ENCODE assay signal across 24 cellular contexts in the genomic region with DNA sequence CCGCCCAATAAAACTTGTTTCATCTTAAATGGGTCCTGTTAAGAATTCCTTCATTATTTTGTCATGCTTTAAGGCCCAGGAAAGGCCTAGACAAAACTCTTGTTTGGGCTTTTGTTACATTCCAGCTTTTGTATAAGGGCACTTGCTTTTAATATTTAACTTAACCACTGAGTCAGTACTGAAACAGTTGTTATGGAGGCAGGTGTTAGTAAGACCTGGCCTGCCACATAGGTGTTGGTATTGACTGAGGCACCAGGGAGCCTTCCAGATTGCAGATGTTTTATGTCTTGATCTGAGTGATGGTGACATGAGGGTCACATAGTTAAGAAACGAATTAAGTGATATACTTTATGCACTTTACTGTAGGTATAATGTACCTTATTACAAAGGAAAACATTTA.
DNase-seq lines count a peak whose midpoint lies in the region; ATAC-seq and TF ChIP-seq lines count a peak whose summit lies in the region.
"Had no signal": no experiment of that assay in that cellular context is flagged by ENCODE, and none has a peak within 500 bp of the region (broad histone marks: within the 10 kb centered on the region; RNA-seq: fewer than 3 reads in every experiment).

No MANE protein-coding gene starts in this region.

- H3K4me1 Mint-ChIP-seq in activated naive CD4-positive, alpha-beta T cell treated with anti-CD3 and anti-CD28 coated beads for 36 hours (ENCODE audit: low read depth), result peaks cover 33% of the 10 kb centered on the region
- H3K4me1 Mint-ChIP-seq in activated naive CD4-positive, alpha-beta T cell treated with anti-CD3 and anti-CD28 coated beads, Interleukin-2, amount 10 ng/mL, durations not matched to agents 7 days and 5 days, result peaks cover 19% of the 10 kb centered on the region
- H3K4me1 Mint-ChIP-seq: brain had no signal

- CTCF ChIA-PET in activated naive CD4-positive, alpha-beta T cell treated with anti-CD3 and anti-CD28 coated beads for 36 hours (lab: Charles Lee), result interaction anchor here (2.0 to 4.0 kb wide), 2 partner anchors 12 to 17 kb away, joined by 4 to 14 read pairs; no protein-coding TSS in a partner anchor
- CTCF ChIA-PET in activated naive CD4-positive, alpha-beta T cell treated with anti-CD3 and anti-CD28 coated beads, Interleukin-2, amount 10 ng/mL, durations not matched to agents 7 days and 5 days (lab: Charles Lee), result interaction anchor here (1.6 kb wide), 1 partner anchor 12 kb away, joined by 3 read pairs; no protein-coding TSS in a partner anchor

- DNase-seq in activated naive CD4-positive, alpha-beta T cell treated with anti-CD3 and anti-CD28 coated beads for 36 hours, result peak; percentile 43
- no peak for DNase-seq in activated naive CD4-positive, alpha-beta T cell treated with anti-CD3 and anti-CD28 coated beads, Interleukin-2, amount 10 ng/mL, durations not matched to agents 7 days and 5 days
- DNase-seq in hepatocyte (ENCODE audit: low spot score) (no peak), renal cortical epithelial cell (ENCODE audit: low read depth) (peak; percentile 93), anterior cingulate cortex (lab: John Stamatoyannopoulos, UW) (no peak)
- DNase-seq: activated CD4-positive, alpha-beta T cell treated with anti-CD3 and anti-CD28 coated beads for 4 hours; activated CD8-positive, alpha-beta memory T cell treated with anti-CD3 and anti-CD28 coated beads, Interleukin-2, amount 10 ng/mL, durations not matched to agents 7 days and 5 days; effector memory CD8-positive, alpha-beta T cell; H7; left cardiac atrium; NCI-H187 treated with DMSO at 0.1 percent for 48 hours; PC-3; right lobe of liver; SJCRH30; T-helper 1 cell; trophoblast cell had no signal

- 33% methylated on average over 2 of the region's 2 CpGs for WGBS in hepatocyte (ENCODE audit: low lambda C conversion rate, missing lambda C conversion rate)

- H3K27me3 ChIP-seq in hepatocyte, result no peaks in the 10 kb centered on the region
- H3K27me3 ChIP-seq: BLaER1 treated with 17β-estradiol and CSF1 and Interleukin-3, amounts not matched to agents 10 nM and 100 nM; gastroesophageal sphincter; right lobe of liver; SJCRH30 had no signal

- H3K36me3 Mint-ChIP-seq in activated naive CD4-positive, alpha-beta T cell treated with anti-CD3 and anti-CD28 coated beads for 36 hours (ENCODE audit: low read depth), result no peaks in the 10 kb centered on the region
- no peaks in the 10 kb centered on the region for H3K36me3 Mint-ChIP-seq in activated naive CD4-positive, alpha-beta T cell treated with anti-CD3 and anti-CD28 coated beads, Interleukin-2, amount 10 ng/mL, durations not matched to agents 7 days and 5 days
- H3K36me3 Mint-ChIP-seq: brain; natural killer cell treated with Interleukin-12 subunit alpha and Interleukin-12 subunit beta and Interleukin-15 and Interleukin-18, amount 100 ng/mL, for 72 hours had no signal

- intact Hi-C loops in activated naive CD4-positive, alpha-beta T cell treated with anti-CD3 and anti-CD28 coated beads for 36 hours (cut with micrococcal nuclease), result no loop called here

- peak overlapping the region; percentile 23 for H3K27ac ChIP-seq in hepatocyte
- H3K27ac ChIP-seq: BLaER1 treated with 17β-estradiol and CSF1 and Interleukin-3, amounts not matched to agents 10 nM and 100 nM; gastroesophageal sphincter; parathyroid adenoma; right lobe of liver; SJCRH30 had no signal

- no peak overlapping the region for H3K4me3 ChIP-seq in hepatocyte
- H3K4me3 ChIP-seq: BLaER1 treated with 17β-estradiol and CSF1 and Interleukin-3, amounts not matched to agents 10 nM and 100 nM; gastroesophageal sphincter; right lobe of liver; SJCRH30 had no signal

- no peak overlapping the region for H3K4me2 ChIP-seq in hepatocyte
- H3K4me2 ChIP-seq: BLaER1 treated with 17β-estradiol and CSF1 and Interleukin-3, amounts not matched to agents 10 nM and 100 nM had no signal

- H3K36me3 ChIP-seq in hepatocyte (replicated peaks; ENCODE audit: insufficient read depth, low read depth), result no peaks in the 10 kb centered on the region
- H3K36me3 ChIP-seq: BLaER1 treated with 17β-estradiol and CSF1 and Interleukin-3, amounts not matched to agents 10 nM and 100 nM; gastroesophageal sphincter; right lobe of liver; SJCRH30 had no signal

- H3K4me3 Mint-ChIP-seq in activated naive CD4-positive, alpha-beta T cell treated with anti-CD3 and anti-CD28 coated beads for 36 hours, result no peak overlapping the region
- H3K4me3 Mint-ChIP-seq in activated naive CD4-positive, alpha-beta T cell treated with anti-CD3 and anti-CD28 coated beads, Interleukin-2, amount 10 ng/mL, durations not matched to agents 7 days and 5 days, result no peak overlapping the region
- H3K4me3 Mint-ChIP-seq: activated CD8-positive, alpha-beta memory T cell treated with anti-CD3 and anti-CD28 coated beads, Interleukin-2, amount 10 ng/mL, durations not matched to agents 7 days and 5 days; brain; effector memory CD8-positive, alpha-beta T cell; natural killer cell treated with Interleukin-12 subunit alpha and Interleukin-12 subunit beta and Interleukin-15 and Interleukin-18, amount 100 ng/mL, for 72 hours had no signal

- no peak for TF ChIP-seq CTCF in hepatocyte (IDR thresholded peaks at IDR 0.05; ENCODE audit: poor library complexity)

- no peaks in the 10 kb centered on the region for H4K20me1 ChIP-seq in hepatocyte (ENCODE audit: insufficient read depth, poor library complexity, severe bottlenecking)
- H4K20me1 ChIP-seq: BLaER1 treated with 17β-estradiol and CSF1 and Interleukin-3, amounts not matched to agents 10 nM and 100 nM had no signal

- no peaks in the 10 kb centered on the region for H3K9me3 Mint-ChIP-seq in activated naive CD4-positive, alpha-beta T cell treated with anti-CD3 and anti-CD28 coated beads for 36 hours
- H3K9me3 Mint-ChIP-seq in activated naive CD4-positive, alpha-beta T cell treated with anti-CD3 and anti-CD28 coated beads, Interleukin-2, amount 10 ng/mL, durations not matched to agents 7 days and 5 days, result no peaks in the 10 kb centered on the region
- H3K9me3 Mint-ChIP-seq: brain; effector memory CD8-positive, alpha-beta T cell; natural killer cell treated with Interleukin-12 subunit alpha and Interleukin-12 subunit beta and Interleukin-15 and Interleukin-18, amount 100 ng/mL, for 72 hours had no signal

- H2AFZ ChIP-seq in hepatocyte, result peak overlapping the region; percentile 31
- H2AFZ ChIP-seq: parathyroid adenoma had no signal

- no peaks in the 10 kb centered on the region for H3K4me1 ChIP-seq in hepatocyte (ENCODE audit: insufficient read depth)
- H3K4me1 ChIP-seq: BLaER1 treated with 17β-estradiol and CSF1 and Interleukin-3, amounts not matched to agents 10 nM and 100 nM; parathyroid adenoma; right lobe of liver; SJCRH30 had no signal

- H3K79me2 ChIP-seq in hepatocyte, result no peaks in the 10 kb centered on the region
- H3K79me2 ChIP-seq: parathyroid adenoma had no signal

- no peaks in the 10 kb centered on the region for H3K9me3 ChIP-seq in hepatocyte (ENCODE audit: low read depth)
- H3K9me3 ChIP-seq: BLaER1 treated with 17β-estradiol and CSF1 and Interleukin-3, amounts not matched to agents 10 nM and 100 nM; gastroesophageal sphincter; right lobe of liver; SJCRH30 had no signal

- peak; percentile 61 for ATAC-seq in HG03175 (IDR thresholded peaks at IDR 0.05; ENCODE audit: unreplicated experiment)
- no peak for ATAC-seq in GM18498 (IDR thresholded peaks at IDR 0.05; ENCODE audit: unreplicated experiment)
- no peak for ATAC-seq in HG02678 (IDR thresholded peaks at IDR 0.05; ENCODE audit: unreplicated experiment)
- ATAC-seq: activated CD8-positive, alpha-beta memory T cell treated with anti-CD3 and anti-CD28 coated beads, Interleukin-2, amount 10 ng/mL, durations not matched to agents 7 days and 5 days; effector memory CD8-positive, alpha-beta T cell; gastroesophageal sphincter; left cardiac atrium; natural killer cell treated with Interleukin-12 subunit alpha and Interleukin-12 subunit beta and Interleukin-15 and Interleukin-18, amount 100 ng/mL, for 72 hours; PC-3 had no signal

- H3K27ac Mint-ChIP-seq in activated naive CD4-positive, alpha-beta T cell treated with anti-CD3 and anti-CD28 coated beads for 36 hours, result no peak overlapping the region
- no peak overlapping the region for H3K27ac Mint-ChIP-seq in activated naive CD4-positive, alpha-beta T cell treated with anti-CD3 and anti-CD28 coated beads, Interleukin-2, amount 10 ng/mL, durations not matched to agents 7 days and 5 days
- H3K27ac Mint-ChIP-seq: activated CD8-positive, alpha-beta memory T cell treated with anti-CD3 and anti-CD28 coated beads, Interleukin-2, amount 10 ng/mL, durations not matched to agents 7 days and 5 days; brain; effector memory CD8-positive, alpha-beta T cell; natural killer cell treated with Interleukin-12 subunit alpha and Interleukin-12 subunit beta and Interleukin-15 and Interleukin-18, amount 100 ng/mL, for 72 hours had no signal

- no peaks in the 10 kb centered on the region for H3K9me2 ChIP-seq in hepatocyte (replicated peaks; ENCODE audit: insufficient read depth)

- H3K27me3 Mint-ChIP-seq in activated naive CD4-positive, alpha-beta T cell treated with anti-CD3 and anti-CD28 coated beads for 36 hours (ENCODE audit: low read depth), result no peaks in the 10 kb centered on the region
- no peaks in the 10 kb centered on the region for H3K27me3 Mint-ChIP-seq in activated naive CD4-positive, alpha-beta T cell treated with anti-CD3 and anti-CD28 coated beads, Interleukin-2, amount 10 ng/mL, durations not matched to agents 7 days and 5 days
- H3K27me3 Mint-ChIP-seq: activated CD8-positive, alpha-beta memory T cell treated with anti-CD3 and anti-CD28 coated beads, Interleukin-2, amount 10 ng/mL, durations not matched to agents 7 days and 5 days; brain had no signal

Comparison
In these comparisons a context has a peak if more than half of its experiments do, and no peak if none do; other contexts are left out.
1. DNase-seq: peak in activated naive CD4-positive, alpha-beta T cell treated with anti-CD3 and anti-CD28 coated beads for 36 hours (single experiment) and renal cortical epithelial cell (single experiment); none in activated naive CD4-positive, alpha-beta T cell treated with anti-CD3 and anti-CD28 coated beads, Interleukin-2, amount 10 ng/mL, durations not matched to agents 7 days and 5 days (single experiment), hepatocyte (single experiment) and anterior cingulate cortex (0 of 58).